Comparison of ENCODE assay signal across 2 cellular contexts in genomic region chr11:104893876-104894275, GRCh38.
A peak's percentile ranks its signal among the peaks of the same experiment; 100 is the strongest.
TF ChIP-seq lines count a peak whose summit lies in the region.

No MANE protein-coding gene starts in this region.

TF ChIP-seq in GM23338, 12 proteins besides CTCF, POLR2A, EP300 and RAD21:
- no peak for TF ChIP-seq STAT1 (IDR thresholded peaks at IDR 0.05; ENCODE audit: unreplicated experiment)
- no peak for TF ChIP-seq ZNF114 (CRISPR knock-in tag; IDR thresholded peaks at IDR 0.05)
- TF ChIP-seq ETS1 (IDR thresholded peaks at IDR 0.05): no peak
- no peak for TF ChIP-seq ZNF331 (CRISPR knock-in tag; IDR thresholded peaks at IDR 0.05; ENCODE audit: low read depth)
- TF ChIP-seq EZH2 (IDR thresholded peaks at IDR 0.05; ENCODE audit: low read depth, unreplicated experiment): no peak
- TF ChIP-seq EZH2phosphoT487 (IDR thresholded peaks at IDR 0.05; ENCODE audit: unreplicated experiment): no peak
- TF ChIP-seq POLR2AphosphoS5 (IDR thresholded peaks at IDR 0.05; ENCODE audit: low read depth): no peak
- no peak for TF ChIP-seq JUNB (IDR thresholded peaks at IDR 0.05; ENCODE audit: unreplicated experiment)
- TF ChIP-seq NANOG (IDR thresholded peaks at IDR 0.05; ENCODE audit: borderline replicate concordance): no peak
- no peak for TF ChIP-seq ZNF462 (CRISPR knock-in tag; IDR thresholded peaks at IDR 0.05)
- no peak for TF ChIP-seq REST (IDR thresholded peaks at IDR 0.05; ENCODE audit: unreplicated experiment)
- no peak for TF ChIP-seq CREB1 (CRISPR knock-in tag; IDR thresholded peaks at IDR 0.05; ENCODE audit: low read depth)

TF ChIP-seq in endothelial cell of umbilical vein, 7 proteins besides CTCF, POLR2A, EP300 and RAD21:
- no peak for TF ChIP-seq MYC (IDR thresholded peaks at IDR 0.05; ENCODE audit: low read depth, low read length)
- no peak for TF ChIP-seq GATA2 (IDR thresholded peaks at IDR 0.05; ENCODE audit: insufficient read depth, insufficient read length, low read depth, low read length)
- no peak for TF ChIP-seq POLR2AphosphoS5 (IDR thresholded peaks at IDR 0.05; ENCODE audit: insufficient read depth, low read depth, low read length)
- peak; percentile 21 for TF ChIP-seq JUN (IDR thresholded peaks at IDR 0.05; ENCODE audit: borderline replicate concordance, insufficient read depth, insufficient read length, low read depth)
